Comparison of ENCODE assay signal across 24 cellular contexts in genomic region chr4:138634915-138635314, GRCh38.
DNase-seq lines count a peak whose midpoint lies in the region; ATAC-seq, FAIRE-seq and TF ChIP-seq lines count a peak whose summit lies in the region.
"Had no signal": no experiment of that assay in that cellular context is flagged by ENCODE, and none has a peak within 500 bp of the region (broad histone marks: within the 10 kb centered on the region; RNA-seq: fewer than 3 reads in every experiment).

No MANE protein-coding gene starts in this region.

- no peaks in the 10 kb centered on the region for H3K9me3 ChIP-seq in astrocyte (ENCODE audit: insufficient read depth, low read depth, low read length)
- H3K9me3 ChIP-seq: BE2C; BLaER1 treated with 17β-estradiol and CSF1 and Interleukin-3, amounts not matched to agents 10 nM and 100 nM had no signal

- H3K4me3 ChIP-seq in astrocyte (ENCODE audit: insufficient read depth, low read depth, low read length) = no peak overlapping the region
- H3K4me3 ChIP-seq: BLaER1 treated with 17β-estradiol and CSF1 and Interleukin-3, amounts not matched to agents 10 nM and 100 nM; GM12878; GM23338 had no signal

- no peak overlapping the region for H3K4me2 ChIP-seq in astrocyte (ENCODE audit: low read length)
- H3K4me2 ChIP-seq: BLaER1 treated with 17β-estradiol and CSF1 and Interleukin-3, amounts not matched to agents 10 nM and 100 nM; GM23338 had no signal

- H3K27me3 Mint-ChIP-seq in astrocyte (ENCODE audit: low read depth, unreplicated experiment) = no peaks in the 10 kb centered on the region
- H3K27me3 Mint-ChIP-seq in nephron progenitor cell (ENCODE audit: low read depth, poor library complexity) = peaks cover 3% of the 10 kb centered on the region
- H3K27me3 Mint-ChIP-seq: CD4-positive, alpha-beta T cell had no signal

- H3K27ac Mint-ChIP-seq in astrocyte (ENCODE audit: unreplicated experiment) (no peak overlapping the region), nephron progenitor cell (peak overlapping the region; percentile 1)
- H3K27ac Mint-ChIP-seq: CD14-positive monocyte; CD4-positive, alpha-beta T cell; CD8-positive, alpha-beta memory T cell; GM23338; H9 had no signal

- no peaks in the 10 kb centered on the region for H3K79me2 ChIP-seq in astrocyte (ENCODE audit: insufficient read depth, low read length)

- no peaks in the 10 kb centered on the region for H3K36me3 Mint-ChIP-seq in astrocyte (ENCODE audit: low read depth, unreplicated experiment)
- no peaks in the 10 kb centered on the region for H3K36me3 Mint-ChIP-seq in nephron progenitor cell (ENCODE audit: low read depth)
- H3K36me3 Mint-ChIP-seq: CD14-positive monocyte; CD8-positive, alpha-beta memory T cell had no signal

- TF ChIP-seq CTCF in astrocyte (IDR thresholded peaks at IDR 0.05; ENCODE audit: insufficient read depth, low read depth, low read length) = no peak
- TF ChIP-seq CTCF in nephron progenitor cell (IDR thresholded peaks at IDR 0.05) = no peak

- no peak overlapping the region for H2AFZ ChIP-seq in astrocyte (ENCODE audit: low read depth, low read length)
- H2AFZ ChIP-seq: GM23338 had no signal

- H3K4me1 Mint-ChIP-seq in astrocyte (ENCODE audit: low read depth, unreplicated experiment) = peaks cover 8% of the 10 kb centered on the region
- peaks cover 19% of the 10 kb centered on the region for H3K4me1 Mint-ChIP-seq in nephron progenitor cell
- H3K4me1 Mint-ChIP-seq: CD14-positive monocyte; CD8-positive, alpha-beta memory T cell had no signal

- H4K20me1 ChIP-seq in astrocyte (ENCODE audit: insufficient read depth, low read length) = no peaks in the 10 kb centered on the region
- H4K20me1 ChIP-seq: BLaER1 treated with 17β-estradiol and CSF1 and Interleukin-3, amounts not matched to agents 10 nM and 100 nM had no signal

- FAIRE-seq in astrocyte (lab: Jason Lieb, UNC) = peak; percentile 23
- FAIRE-seq: A204.1, D721Med, GM12878 had no signal

- H3K4me1 ChIP-seq in astrocyte (ENCODE audit: insufficient read depth, low read length) = peaks cover 12% of the 10 kb centered on the region
- H3K4me1 ChIP-seq: BLaER1 treated with 17β-estradiol and CSF1 and Interleukin-3, amounts not matched to agents 10 nM and 100 nM had no signal

- peak; percentile 3 for DNase-seq in SKM-1 treated with dmso at 0.1 percent for 144 hours (lab: John Stamatoyannopoulos, UW; ENCODE audit: unreplicated experiment)
- no peak for DNase-seq in SKM-1 (lab: John Stamatoyannopoulos, UW; ENCODE audit: unreplicated experiment)
- no peak for DNase-seq in astrocyte (ENCODE audit: low read depth)
- DNase-seq in nephron progenitor cell = no peak
- no peak for DNase-seq in hypothalamus (lab: John Stamatoyannopoulos, UW)
- DNase-seq in NCI-H1105 (lab: John Stamatoyannopoulos, UW) = no peak
- DNase-seq: AML-193; BE2C; CD4-positive, alpha-beta T cell; CD8-positive, alpha-beta memory T cell; DMS 273 treated with DMSO at 0.1 percent for 48 hours; DMS79; EL; GDM1; H9 had no signal

- ATAC-seq in GM19035 (IDR thresholded peaks at IDR 0.05; ENCODE audit: unreplicated experiment) = no peak
- ATAC-seq: GM12878, GM23338, HCT116 had no signal

- H3K9ac ChIP-seq in astrocyte (ENCODE audit: low read length) = no peak overlapping the region
- H3K9ac ChIP-seq: BLaER1 treated with 17β-estradiol and CSF1 and Interleukin-3, amounts not matched to agents 10 nM and 100 nM had no signal

- H3K36me3 ChIP-seq in astrocyte (ENCODE audit: insufficient read depth, low read length) = no peaks in the 10 kb centered on the region
- H3K36me3 ChIP-seq: BE2C; BLaER1 treated with 17β-estradiol and CSF1 and Interleukin-3, amounts not matched to agents 10 nM and 100 nM had no signal

- no peaks in the 10 kb centered on the region for H3K27me3 ChIP-seq in astrocyte (ENCODE audit: insufficient read depth, low read length)
- H3K27me3 ChIP-seq: BE2C; BLaER1 treated with 17β-estradiol and CSF1 and Interleukin-3, amounts not matched to agents 10 nM and 100 nM had no signal

- H3K9me3 Mint-ChIP-seq in astrocyte (ENCODE audit: unreplicated experiment) (no peaks in the 10 kb centered on the region), nephron progenitor cell (no peaks in the 10 kb centered on the region)
- H3K9me3 Mint-ChIP-seq: CD4-positive, alpha-beta T cell; GM23338; H9 had no signal

- no peak overlapping the region for H3K27ac ChIP-seq in astrocyte (ENCODE audit: low read depth, low read length)
- H3K27ac ChIP-seq: 22Rv1; BLaER1 treated with 17β-estradiol and CSF1 and Interleukin-3, amounts not matched to agents 10 nM and 100 nM had no signal

- no peak overlapping the region for H3K4me3 Mint-ChIP-seq in astrocyte (ENCODE audit: unreplicated experiment)
- no peak overlapping the region for H3K4me3 Mint-ChIP-seq in nephron progenitor cell
- H3K4me3 Mint-ChIP-seq: CD14-positive monocyte; CD4-positive, alpha-beta T cell; CD8-positive, alpha-beta memory T cell; GM23338; H9 had no signal
